16 cellular contexts compared by ENCODE assay signal in genomic region chr11:75553182-75553581, GRCh38. TPM values are rescaled to one million over a fixed set of nuclear protein-coding genes. Genes with fewer than 3 reads are reported as not detected.
A peak's percentile ranks its signal among the peaks of the same experiment; 100 is the strongest.
DNase-seq lines count a peak whose midpoint lies in the region; ATAC-seq and TF ChIP-seq lines count a peak whose summit lies in the region.
"Had no signal": no experiment of that assay in that cellular context is flagged by ENCODE, and none has a peak within 500 bp of the region (broad histone marks: within the 10 kb centered on the region; RNA-seq: fewer than 3 reads in every experiment).

No MANE protein-coding gene starts in this region.

- DNase-seq in HCT116 (ENCODE audit: low read depth, low spot score) (no peak), chondrocyte (ENCODE audit: low spot score) (no peak), mesendoderm (no peak), thoracic aorta (ENCODE audit: low spot score) (no peak), NCI-H2107 (lab: John Stamatoyannopoulos, UW) (no peak), GM10266 (ENCODE audit: extremely low spot score) (no peak), GM19240 (ENCODE audit: insufficient read length, low spot score) (no peak)
- DNase-seq: activated CD4-positive, CD25-positive, alpha-beta regulatory T cell treated with anti-CD3 and anti-CD28 coated beads, Interleukin-2, amount 50 U/mL, for 72 hours; activated T-cell treated with anti-CD3 and anti-CD28 coated beads, Interleukin-2, amount 50 U/mL, for 24 hours; adrenal gland; CD4-positive, CD25-positive, alpha-beta regulatory T cell; Karpas-422; NCI-H2029; stimulated activated CD4-positive, alpha-beta T cell treated with anti-CD3 and anti-CD28 coated beads, Interleukin-4, amount 100 ng/mL, for 24 hours; stimulated activated naive CD8-positive, alpha-beta T cell treated with anti-CD3 and anti-CD28 coated beads, Interleukin-15, Interleukin-2, amounts not matched to agents 100 U/mL and 50 U/mL, for 24 hours had no signal

- H3K9ac ChIP-seq in HCT116 (ENCODE audit: low read length) (no peak overlapping the region), mesendoderm (ENCODE audit: low read length) (no peak overlapping the region)

- H3K27ac ChIP-seq in HCT116 (ENCODE audit: low read depth, low read length) = no peak overlapping the region
- H3K27ac ChIP-seq in mesendoderm (ENCODE audit: low read depth, low read length) = no peak overlapping the region
- peak overlapping the region; percentile 92 to 98 for H3K27ac ChIP-seq in thoracic aorta

- no peaks in the 10 kb centered on the region for H3K79me2 ChIP-seq in HCT116 (ENCODE audit: insufficient read depth, low read length)
- H3K79me2 ChIP-seq in mesendoderm (ENCODE audit: control insufficient read depth, insufficient read depth, low read length) = no peaks in the 10 kb centered on the region

- H3K27me3 ChIP-seq in HCT116 (ENCODE audit: insufficient read depth, low read length) (no peaks in the 10 kb centered on the region), mesendoderm (ENCODE audit: insufficient read depth, low read length, poor library complexity) (no peaks in the 10 kb centered on the region), thoracic aorta (replicated peaks; ENCODE audit: insufficient read depth) (no peaks in the 10 kb centered on the region)
- H3K27me3 ChIP-seq: adrenal gland had no signal

- peak overlapping the region; percentile 67 for H3K56ac ChIP-seq in mesendoderm (ENCODE audit: low read length)

- WGBS in mesendoderm (ENCODE audit: extremely low coverage, insufficient coverage, low lambda C conversion rate) = no CpG with 5 or more reads among the region's 6 CpGs

- TF ChIP-seq POLR2A in HCT116 (IDR thresholded peaks at IDR 0.05; ENCODE audit: borderline replicate concordance, extremely low read depth, insufficient read depth, insufficient read length) = no peak

- ATAC-seq in HCT116 (peak; percentile 56; the same call in 1 of the 2 replicates), thoracic aorta (ENCODE audit: insufficient number of reproducible peaks, low FRiP score, low read depth) (no peak)
- ATAC-seq: stimulated activated naive CD8-positive, alpha-beta T cell treated with anti-CD3 and anti-CD28 coated beads, Interleukin-15, Interleukin-2, amounts not matched to agents 100 U/mL and 50 U/mL, for 24 hours had no signal

- no peaks in the 10 kb centered on the region for H3K9me2 ChIP-seq in HCT116 (ENCODE audit: insufficient read depth)

- no peak for TF ChIP-seq RAD21 in HCT116 (IDR thresholded peaks at IDR 0.05; ENCODE audit: low read depth)

- H3K4me3 ChIP-seq in HCT116 (replicated peaks in 1 of 2; ENCODE audit: low read depth in 1 of 2, low read length in 2 of 2) = no peak overlapping the region
- H3K4me3 ChIP-seq in mesendoderm (ENCODE audit: low read length) = no peak overlapping the region
- H3K4me3 ChIP-seq in thoracic aorta = no peak overlapping the region
- H3K4me3 ChIP-seq: adrenal gland, smooth muscle cell had no signal

- peaks cover 43% of the 10 kb centered on the region for H3K4me1 Mint-ChIP-seq in chondrocyte (ENCODE audit: low read depth)

- H3K27me3 Mint-ChIP-seq in chondrocyte (ENCODE audit: low read depth) = no peaks in the 10 kb centered on the region
- H3K27me3 Mint-ChIP-seq: activated T-cell treated with anti-CD3 and anti-CD28 coated beads, Interleukin-2, amount 50 U/mL, for 24 hours had no signal

- intact Hi-C loops in HCT116 (cut with micrococcal nuclease) = no loop called here

- no peaks in the 10 kb centered on the region for H3K9me3 ChIP-seq in HCT116 (ENCODE audit: control insufficient read depth in 1 of 2, insufficient read depth in 1 of 2, low read depth in 1 of 2, low read length in 2 of 2)
- H3K9me3 ChIP-seq in thoracic aorta = no peaks in the 10 kb centered on the region
- H3K9me3 ChIP-seq: adrenal gland had no signal

- RAD21 ChIA-PET in HCT116 (lab: Charles Lee; ENCODE audit: low non-redundant PET in 1 of 2, low total read pairs in 2 of 2, uncharacterized antibody in 2 of 2, unreplicated experiment in 2 of 2) = no interaction called here

- POLR2A ChIA-PET in HCT116 (lab: Charles Lee) = interaction anchor here (2.0 kb wide), 1 partner anchor 9 kb away, joined by 11 read pairs; the partner anchor contains the start of gene SERPINH1

- no peak overlapping the region for H3K4ac ChIP-seq in mesendoderm (ENCODE audit: low read depth, low read length)

- CTCF ChIA-PET in HCT116 (lab: Charles Lee) = interaction anchor here (1.6 kb wide), 1 partner anchor 16 kb away, joined by 4 read pairs; no protein-coding TSS in a partner anchor

- no peak overlapping the region for H4K8ac ChIP-seq in mesendoderm (ENCODE audit: low read depth, low read length)

- H3K9me3 Mint-ChIP-seq in chondrocyte (ENCODE audit: low read depth) = no peaks in the 10 kb centered on the region
- H3K9me3 Mint-ChIP-seq: activated T-cell treated with anti-CD3 and anti-CD28 coated beads, Interleukin-2, amount 50 U/mL, for 24 hours; CD4-positive, CD25-positive, alpha-beta regulatory T cell had no signal

- no TSS peak for BruUV-seq in HCT116 (replicated peaks; lab: Mats Ljungman, UMichigan)

- H2BK5ac ChIP-seq in mesendoderm (ENCODE audit: low read length) = no peak overlapping the region

- no peak overlapping the region for H3K4me3 Mint-ChIP-seq in chondrocyte (ENCODE audit: unreplicated experiment)
- H3K4me3 Mint-ChIP-seq: activated T-cell treated with anti-CD3 and anti-CD28 coated beads, Interleukin-2, amount 50 U/mL, for 24 hours; CD4-positive, CD25-positive, alpha-beta regulatory T cell had no signal

- no peaks in the 10 kb centered on the region for H3K79me1 ChIP-seq in mesendoderm (ENCODE audit: low read length)

- no peak overlapping the region for H2BK15ac ChIP-seq in mesendoderm (replicated peaks; ENCODE audit: low read depth)

- no peak overlapping the region for H2AK5ac ChIP-seq in mesendoderm (ENCODE audit: low read length)

- no peaks in the 10 kb centered on the region for H4K20me1 ChIP-seq in HCT116 (ENCODE audit: insufficient read depth)

- H3K4me2 ChIP-seq in HCT116 (ENCODE audit: low read length) (no peak overlapping the region), mesendoderm (ENCODE audit: low read length) (no peak overlapping the region)

- H3K36me3 Mint-ChIP-seq in chondrocyte (ENCODE audit: low read depth) = no peaks in the 10 kb centered on the region
- H3K36me3 Mint-ChIP-seq: CD4-positive, CD25-positive, alpha-beta regulatory T cell had no signal

- H4K5ac ChIP-seq in mesendoderm (ENCODE audit: low read length) = no peak overlapping the region

- H3K36me3 ChIP-seq in HCT116 (ENCODE audit: control insufficient read depth in 1 of 2, insufficient read depth in 2 of 2, low read length in 2 of 2) (no peaks in the 10 kb centered on the region), mesendoderm (ENCODE audit: control insufficient read depth, insufficient read depth, low read length) (no peaks in the 10 kb centered on the region), thoracic aorta (no peaks in the 10 kb centered on the region)
- H3K36me3 ChIP-seq: adrenal gland had no signal

- no peak overlapping the region for H3K18ac ChIP-seq in mesendoderm (ENCODE audit: low read length)

- peak overlapping the region; percentile 100 for H3K27ac Mint-ChIP-seq in chondrocyte (ENCODE audit: unreplicated experiment)
- H3K27ac Mint-ChIP-seq: activated T-cell treated with anti-CD3 and anti-CD28 coated beads, Interleukin-2, amount 50 U/mL, for 24 hours; CD4-positive, CD25-positive, alpha-beta regulatory T cell had no signal

- H3K23ac ChIP-seq in mesendoderm (ENCODE audit: low read length) = no peak overlapping the region

- H3K4me1 ChIP-seq in HCT116 (ENCODE audit: control insufficient read depth in 1 of 2, insufficient read depth in 2 of 2, low read length in 2 of 2) (peaks cover 0 to 10% of the 10 kb centered on the region in 2 experiments; a peak in 2 of 4 replicates), mesendoderm (ENCODE audit: control insufficient read depth, low read depth, low read length) (peaks cover 12% of the 10 kb centered on the region), thoracic aorta (ENCODE audit: control insufficient read depth in 1 of 2, low read depth in 2 of 2) (peaks cover 19 to 49% of the 10 kb centered on the region in 2 donors)

- TF ChIP-seq CTCF in HCT116 (IDR thresholded peaks at IDR 0.05 in 2 of 3, conservative IDR thresholded peaks at IDR 0.05 in 1 of 3; ENCODE audit: borderline replicate concordance in 1 of 3, insufficient read depth in 1 of 3, low read depth in 2 of 3, low read length in 2 of 3) (no peak), chondrocyte (IDR thresholded peaks at IDR 0.05) (no peak), thoracic aorta (IDR thresholded peaks at IDR 0.05) (no peak), GM10266 (IDR thresholded peaks at IDR 0.05; ENCODE audit: control insufficient read depth, insufficient read depth, low read depth, missing control alignments) (no peak)

- no peak overlapping the region for H2AFZ ChIP-seq in HCT116 (ENCODE audit: low read depth, low read length, poor library complexity, severe bottlenecking)

- no peak overlapping the region for H2BK120ac ChIP-seq in mesendoderm (ENCODE audit: low read depth, low read length)

TF ChIP-seq in HCT116, 20 proteins besides CTCF, POLR2A, EP300 and RAD21:
- no peak for TF ChIP-seq SP1 (IDR thresholded peaks at IDR 0.05; ENCODE audit: low read depth)
- no peak for TF ChIP-seq EZH2 (IDR thresholded peaks at IDR 0.05)
- TF ChIP-seq JUND (IDR thresholded peaks at IDR 0.05) = no peak
- no peak for TF ChIP-seq ZNF274 (IDR thresholded peaks at IDR 0.05; ENCODE audit: low read depth, low read length)
- TF ChIP-seq SRF (IDR thresholded peaks at IDR 0.05; ENCODE audit: low read depth) = no peak
TF ChIP-seq in HCT116: peak in this region for 0.

RNA-seq across cellular contexts. Expression of gene SERPINH1, which starts 8.9 kb away (rescaled TPM):
- total RNA-seq in HCT116 (2021; ENCODE audit: unreplicated experiment) = 84.9 TPM
- polyA plus RNA-seq in HCT116 (2012) = 122 and 130 TPM in 2 replicates
- 1,000 to 1,204 TPM (median 1,170 TPM) in 3 replicates for total RNA-seq in chondrocyte
- 398 TPM for polyA plus RNA-seq in mesendoderm (2013, experiment 1 of 2)
- 396 TPM for polyA plus RNA-seq in mesendoderm (2013, experiment 2 of 2)
- total RNA-seq in thoracic aorta = 100 to 1,000 TPM; 367 to 480 TPM

RNA-seq across cellular contexts. Expression of gene GDPD5, which starts 27.4 kb away (rescaled TPM):
- total RNA-seq in HCT116 (2021; ENCODE audit: unreplicated experiment) = 27.5 TPM
- polyA plus RNA-seq in HCT116 (2012) = 23.0 and 24.7 TPM in 2 replicates
- 8.9 to 12.6 TPM (median 11.3 TPM) in 3 replicates for total RNA-seq in chondrocyte
- 10.9 TPM for polyA plus RNA-seq in mesendoderm (2013, experiment 1 of 2)
- polyA plus RNA-seq in mesendoderm (2013, experiment 2 of 2) = 11.4 TPM
- total RNA-seq in thoracic aorta = 10 to 100 TPM; 30.8 to 34.9 TPM

Comparison
In these comparisons a context has a peak if more than half of its experiments do, and no peak if none do; other contexts are left out.
1. H3K27ac ChIP-seq: peak in thoracic aorta (2 of 2); none in HCT116 (single experiment) and mesendoderm (single experiment).